ENCODE assay signal across 11 cellular contexts in genomic region chr7:138890782-138891445, GRCh38.
DNase-seq lines count a peak whose midpoint lies in the region; ATAC-seq and TF ChIP-seq lines count a peak whose summit lies in the region.
"Had no signal": no experiment of that assay in that cellular context is flagged by ENCODE, and none has a peak within 500 bp of the region (broad histone marks: within the 10 kb centered on the region; RNA-seq: fewer than 3 reads in every experiment).

No MANE protein-coding gene starts in this region.

- no peak for ATAC-seq in GM21423 (IDR thresholded peaks at IDR 0.05; ENCODE audit: unreplicated experiment)
- ATAC-seq: stimulated activated naive CD8-positive, alpha-beta T cell treated with anti-CD3 and anti-CD28 coated beads, Interleukin-15, amount 100 ng/mL, for 72 hours had no signal

- intact Hi-C loops in OCI-LY7 (cut with micrococcal nuclease; ENCODE audit: unreplicated experiment): no loop called here

- H3K9me2 ChIP-seq in OCI-LY7 (ENCODE audit: insufficient read depth, low read length): no peaks in the 10 kb centered on the region

- H3K4me2 ChIP-seq in trophoblast cell (ENCODE audit: low read length): peak overlapping the region; percentile 15
- H3K4me2 ChIP-seq in OCI-LY7 (ENCODE audit: low read length): no peak overlapping the region

- H3K4me3 ChIP-seq in epithelial cell of proximal tubule (ENCODE audit: low read depth, low read length) (no peak overlapping the region), trophoblast cell (ENCODE audit: low read depth, low read length) (no peak overlapping the region), OCI-LY7 (ENCODE audit: low read depth, low read length, poor library complexity, severe bottlenecking) (no peak overlapping the region)
- H3K4me3 ChIP-seq: spleen had no signal

- no peak overlapping the region for H2AFZ ChIP-seq in trophoblast cell (ENCODE audit: insufficient read depth, low read length, poor library complexity)
- no peak overlapping the region for H2AFZ ChIP-seq in OCI-LY7 (ENCODE audit: low read length)

- H3K9me3 ChIP-seq in trophoblast cell (ENCODE audit: insufficient read depth, low read depth, low read length) (no peaks in the 10 kb centered on the region), OCI-LY7 (ENCODE audit: low read length) (no peaks in the 10 kb centered on the region)
- H3K9me3 ChIP-seq: spleen had no signal

- peak overlapping the region; percentile 72 for H3K27ac ChIP-seq in trophoblast cell (ENCODE audit: low read depth, low read length)
- no peak overlapping the region for H3K27ac ChIP-seq in OCI-LY7 (ENCODE audit: low read depth, low read length, poor library complexity, severe bottlenecking)

- H3K36me3 ChIP-seq in trophoblast cell (ENCODE audit: control insufficient read depth in 1 of 2, insufficient read depth in 2 of 2, low read length in 2 of 2): peaks cover 6 to 11% of the 10 kb centered on the region in 2 experiments
- no peaks in the 10 kb centered on the region for H3K36me3 ChIP-seq in OCI-LY7 (ENCODE audit: insufficient read depth, low read length)
- H3K36me3 ChIP-seq: spleen had no signal

- POLR2A ChIA-PET in OCI-LY7 (lab: Charles Lee): interaction anchor here (0.7 kb wide), 1 partner anchor 218 kb away, joined by 3 read pairs; no protein-coding TSS in a partner anchor

- BruUV-seq in OCI-LY7 (replicated peaks; lab: Mats Ljungman, UMichigan): no TSS peak

- H2BK5ac ChIP-seq in trophoblast cell (ENCODE audit: low read depth, low read length, poor library complexity): peak overlapping the region; percentile 20

- no peaks in the 10 kb centered on the region for H4K20me1 ChIP-seq in OCI-LY7 (ENCODE audit: insufficient read depth, low read length)

- H3K79me1 ChIP-seq in trophoblast cell (ENCODE audit: low read length): peaks cover 12% of the 10 kb centered on the region

- H3K27me3 ChIP-seq in trophoblast cell (ENCODE audit: insufficient read depth, low read length): no peaks in the 10 kb centered on the region
- H3K27me3 ChIP-seq: spleen had no signal

- H3K79me2 ChIP-seq in trophoblast cell (ENCODE audit: control insufficient read depth, insufficient read depth, low read length, poor library complexity) (no peaks in the 10 kb centered on the region), OCI-LY7 (ENCODE audit: insufficient read depth, low read depth, low read length) (no peaks in the 10 kb centered on the region)

- H2AK5ac ChIP-seq in trophoblast cell (ENCODE audit: low read length): no peak overlapping the region

- WGBS in trophoblast cell (ENCODE audit: extremely low coverage, insufficient coverage, insufficient read length): no CpG with 5 or more reads among the region's 12 CpGs

- no peak overlapping the region for H3K14ac ChIP-seq in trophoblast cell (ENCODE audit: low read length)

- CTCF ChIA-PET in OCI-LY7 (lab: Charles Lee; ENCODE audit: unreplicated experiment): no interaction called here

- no peak overlapping the region for H4K12ac ChIP-seq in trophoblast cell (ENCODE audit: low read depth, low read length)

- no peak overlapping the region for H3K4ac ChIP-seq in trophoblast cell (ENCODE audit: low read depth, low read length)

- no peak overlapping the region for H3K9ac ChIP-seq in trophoblast cell (ENCODE audit: low read length)

- DNase-seq in EL (peak; percentile 91), NCI-H460 (ENCODE audit: extremely low read depth, low read depth) (peak; percentile 90), epithelial cell of proximal tubule (ENCODE audit: low read depth) (peak; percentile 35), trophoblast cell (peak; percentile 92 to 94), NCI-H1048 (lab: John Stamatoyannopoulos, UW) (no peak), OCI-LY7 (ENCODE audit: low spot score) (no peak)
- no peak for DNase-seq in activated effector memory CD4-positive, alpha-beta T cell treated with anti-CD3 and anti-CD28 coated beads, Interleukin-2, amount 50 U/mL, for 16 hours
- DNase-seq: effector memory CD4-positive, alpha-beta T cell; spleen; stimulated activated naive CD8-positive, alpha-beta T cell treated with anti-CD3 and anti-CD28 coated beads, Interleukin-15, amount 100 ng/mL, for 72 hours had no signal

- H3K4me1 ChIP-seq in trophoblast cell (ENCODE audit: control insufficient read depth in 1 of 2, insufficient read depth in 2 of 2, low read length in 2 of 2): peaks cover 23 to 25% of the 10 kb centered on the region in 2 experiments
- no peaks in the 10 kb centered on the region for H3K4me1 ChIP-seq in OCI-LY7 (ENCODE audit: insufficient read depth, low read length, poor library complexity, severe bottlenecking)

- no peak for TF ChIP-seq CTCF in epithelial cell of proximal tubule (conservative IDR thresholded peaks at IDR 0.05; ENCODE audit: low read depth, low read length)
- TF ChIP-seq CTCF in OCI-LY7 (conservative IDR thresholded peaks at IDR 0.05; ENCODE audit: low read length): no peak

- no peak overlapping the region for H3K23ac ChIP-seq in trophoblast cell (ENCODE audit: low read length)

- H4K8ac ChIP-seq in trophoblast cell (ENCODE audit: low read depth, low read length): peak overlapping the region; percentile 6

- peak overlapping the region; percentile 67 for H3K18ac ChIP-seq in trophoblast cell (ENCODE audit: low read length)

- H2BK12ac ChIP-seq in trophoblast cell (ENCODE audit: low read length): no peak overlapping the region

- no peak overlapping the region for H2BK120ac ChIP-seq in trophoblast cell (ENCODE audit: insufficient read depth, low read length, poor library complexity)

- H4K91ac ChIP-seq in trophoblast cell (ENCODE audit: low read depth, low read length): peak overlapping the region; percentile 60

Comparison
In these comparisons a context has a peak if more than half of its experiments do, and no peak if none do; other contexts are left out.
1. DNase-seq: peak in EL (single experiment), NCI-H460 (single experiment), epithelial cell of proximal tubule (single experiment) and trophoblast cell (2 of 2); none in activated effector memory CD4-positive, alpha-beta T cell treated with anti-CD3 and anti-CD28 coated beads, Interleukin-2, amount 50 U/mL, for 16 hours (single experiment), NCI-H1048 (single experiment) and OCI-LY7 (single experiment).